ENCODE assay signal across 7 cellular contexts in the genomic region with DNA sequence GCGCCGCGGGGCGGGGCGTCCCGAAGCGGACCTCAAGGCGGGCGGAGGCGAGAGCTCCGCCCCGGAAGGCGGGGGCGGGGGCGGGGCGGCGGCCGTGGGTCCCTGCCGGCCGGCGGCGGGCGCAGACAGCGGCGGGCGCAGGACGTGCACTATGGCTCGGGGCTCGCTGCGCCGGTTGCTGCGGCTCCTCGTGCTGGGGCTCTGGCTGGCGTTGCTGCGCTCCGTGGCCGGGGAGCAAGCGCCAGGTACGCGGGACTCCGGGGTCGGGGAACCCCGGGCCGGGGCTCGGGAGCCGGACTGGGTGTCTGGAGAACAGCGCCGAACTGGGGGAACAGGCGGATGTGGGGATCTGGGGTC. TPM values are rescaled to one million over a fixed set of nuclear protein-coding genes. Genes with fewer than 3 reads are reported as not detected.
DNase-seq lines count a peak whose midpoint lies in the region; ATAC-seq, FAIRE-seq and TF ChIP-seq lines count a peak whose summit lies in the region.

A gene with protein sequence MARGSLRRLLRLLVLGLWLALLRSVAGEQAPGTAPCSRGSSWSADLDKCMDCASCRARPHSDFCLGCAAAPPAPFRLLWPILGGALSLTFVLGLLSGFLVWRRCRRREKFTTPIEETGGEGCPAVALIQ (plus strand): TSS at position 122 of the 357 bp plus-strand sequence. CDS start 30 bp downstream, at position 152.

- H3K4me2 ChIP-seq in KMS-11: peak within 1 kb of the TSS; percentile 99
- H3K4me2 ChIP-seq in GM12878 (ENCODE audit: control insufficient read depth, insufficient read depth): peak within 1 kb of the TSS; percentile 83

- CTCF ChIA-PET in GM10248 (lab: Yijun Ruan, JAX) (interaction anchor here (1.2 to 15.9 kb wide), 5 partner anchors 8 to 93 kb away, joined by 3 to 231 read pairs (median 16); no protein-coding TSS in a partner anchor), GM12878 (lab: Yijun Ruan, JAX) (interaction anchor here (0.9 to 18.2 kb wide), 4 partner anchors 8 to 112 kb away, joined by 4 to 421 read pairs (median 14); no protein-coding TSS in a partner anchor)

- 1% methylated on average over 34 of the region's 49 CpGs for WGBS in GM12878 (ENCODE audit: insufficient coverage, insufficient replicate concordance, low lambda C conversion rate, missing lambda C conversion rate)

- H3K9ac ChIP-seq in KMS-11 (peak within 1 kb of the TSS; percentile 48; the same call in 1 of the 2 replicates), GM12878 (ENCODE audit: control insufficient read depth, insufficient read depth, low read length) (no peak within 1 kb of the TSS; the same call in 1 of the 2 replicates)

- in situ Hi-C loops in GM12878 (cut with MboI): no loop called here

- POLR2A ChIA-PET in GM10248 (lab: Yijun Ruan, JAX) (interaction anchor here (0.6 to 1.2 kb wide), 2 partner anchors 28 to 74 kb away, joined by 3 read pairs; no protein-coding TSS in a partner anchor), GM12878 (lab: Charles Lee) (interaction anchor here (0.7 to 1.5 kb wide), 4 partner anchors 10 to 137 kb away, joined by 3 to 5 read pairs (median 4); a partner anchor contains a TSS)

- no peaks in the 10 kb centered on the region for H3K79me2 ChIP-seq in KMS-11 (ENCODE audit: insufficient read depth, low read depth)
- no peaks in the 10 kb centered on the region for H3K79me2 ChIP-seq in GM12878 (ENCODE audit: control insufficient read depth, insufficient read depth, low read length)

- H3K4me3 ChIP-seq in KMS-11 (IDR thresholded peaks at IDR 0.05; ENCODE audit: insufficient read depth, low read depth, low read length) (no peak within 1 kb of the TSS), GM12878 (peak within 1 kb of the TSS; percentile 73), retinal pigment epithelial cell (ENCODE audit: low read length) (peak within 1 kb of the TSS; percentile 64)

- no peak for TF ChIP-seq EP300 in GM12878 (IDR thresholded peaks at IDR 0.05; ENCODE audit: borderline replicate concordance in 1 of 2, control insufficient read depth in 1 of 2, low read depth in 2 of 2, low read length in 2 of 2)

- intact Hi-C loops in GM12878 (cut with micrococcal nuclease; ENCODE audit: unreplicated experiment): no loop called here

- H3K4me1 ChIP-seq in KMS-11 (ENCODE audit: low read depth, poor library complexity, severe bottlenecking) (peaks cover 44% of the 10 kb centered on the region), GM12878 (ENCODE audit: control insufficient read depth, insufficient read depth, low read length) (peaks cover 25% of the 10 kb centered on the region)

- peak; percentile 91 for DNase-seq in GM10248 (ENCODE audit: extremely low spot score)
- DNase-seq in T-helper 22 cell (ENCODE audit: low read depth): peak; percentile 53
- DNase-seq in GM12878 (ENCODE audit: low read depth, low spot score): no peak
- DNase-seq in hepatic stellate cell (ENCODE audit: low spot score): peak; percentile 89
- DNase-seq in retinal pigment epithelial cell (ENCODE audit: low read depth): no peak

- no peak for TF ChIP-seq RAD21 in GM12878 (IDR thresholded peaks at IDR 0.05; ENCODE audit: insufficient read depth, low read depth, low read length)

- H4K20me1 ChIP-seq in KMS-11 (ENCODE audit: insufficient read depth) (no peaks in the 10 kb centered on the region), GM12878 (ENCODE audit: control insufficient read depth, insufficient read depth) (no peaks in the 10 kb centered on the region)

- RAD21 ChIA-PET in GM12878 (lab: Charles Lee; ENCODE audit: unreplicated experiment): interaction anchor here (1.1 to 2.2 kb wide), 7 partner anchors 8 to 39 kb away, joined by 3 to 21 read pairs (median 5); no protein-coding TSS in a partner anchor

- no TSS peak for BruUV-seq in GM12878 (replicated peaks; lab: Mats Ljungman, UMichigan)

- H2AFZ ChIP-seq in KMS-11 (ENCODE audit: low read depth): peak within 1 kb of the TSS; percentile 98
- peak within 1 kb of the TSS; percentile 87 for H2AFZ ChIP-seq in GM12878 (ENCODE audit: control insufficient read depth, low read depth, low read length)

- H3K27ac ChIP-seq in KMS-11 (no peak within 1 kb of the TSS), GM12878 (ENCODE audit: control insufficient read depth, insufficient read depth) (no peak within 1 kb of the TSS)

- H3K9me3 ChIP-seq in GM12878 (replicated peaks; ENCODE audit: control insufficient read depth, insufficient read depth, low read length): no peaks in the 10 kb centered on the region

- no peak for FAIRE-seq in GM12878 (lab: Jason Lieb, UNC)

- ATAC-seq in GM12878: peak; percentile 56
- no peak for ATAC-seq in GM18909 (IDR thresholded peaks at IDR 0.05; ENCODE audit: poor library complexity, unreplicated experiment)

- H3K36me3 ChIP-seq in KMS-11 (ENCODE audit: insufficient read depth) (no peaks in the 10 kb centered on the region), GM12878 (ENCODE audit: control insufficient read depth in 2 of 2, insufficient read depth in 2 of 2, low read length in 1 of 2) (no peaks in the 10 kb centered on the region; a peak in 1 of 4 replicates)

- H3K27me3 ChIP-seq in KMS-11 (ENCODE audit: insufficient read depth, low read depth): peaks cover 12% of the 10 kb centered on the region
- H3K27me3 ChIP-seq in GM12878 (replicated peaks in 1 of 2; ENCODE audit: control insufficient read depth in 2 of 2, insufficient read depth in 2 of 2, low read length in 1 of 2): no peaks in the 10 kb centered on the region

- TF ChIP-seq CTCF in GM10248 (IDR thresholded peaks at IDR 0.05; ENCODE audit: control extremely low read depth, extremely low read depth, low read depth, missing control alignments): no peak
- TF ChIP-seq CTCF in KMS-11 (conservative IDR thresholded peaks at IDR 0.05; ENCODE audit: low read depth, low read length): no peak
- 0 out of 6 replicates have a peak, but pooled peaks of 1 of the 3 experiments have one; percentile 1 for TF ChIP-seq CTCF in GM12878 (IDR thresholded peaks at IDR 0.05 in 2 of 3, conservative IDR thresholded peaks at IDR 0.05 in 1 of 3; ENCODE audit: control insufficient read depth in 2 of 3, extremely low read depth in 1 of 3, insufficient read depth in 1 of 3, low read depth in 3 of 3, low read length in 3 of 3)
- TF ChIP-seq CTCF in retinal pigment epithelial cell (conservative IDR thresholded peaks at IDR 0.05; ENCODE audit: low read depth, low read length): no peak

- TF ChIP-seq POLR2A in GM12878 (IDR thresholded peaks at IDR 0.05; ENCODE audit: low read depth, low read length): peak; percentile 85

- SMC1A ChIA-PET in GM12878 (lab: Charles Lee; ENCODE audit: uncharacterized antibody, unreplicated experiment): no interaction called here

TF ChIP-seq in GM12878, 131 proteins besides CTCF, POLR2A, EP300 and RAD21 (continues in another document):
- no peak for TF ChIP-seq ZNF24 (IDR thresholded peaks at IDR 0.05)
- TF ChIP-seq BMI1 (IDR thresholded peaks at IDR 0.05; ENCODE audit: borderline replicate concordance): no peak
- TF ChIP-seq, protein P1, sequence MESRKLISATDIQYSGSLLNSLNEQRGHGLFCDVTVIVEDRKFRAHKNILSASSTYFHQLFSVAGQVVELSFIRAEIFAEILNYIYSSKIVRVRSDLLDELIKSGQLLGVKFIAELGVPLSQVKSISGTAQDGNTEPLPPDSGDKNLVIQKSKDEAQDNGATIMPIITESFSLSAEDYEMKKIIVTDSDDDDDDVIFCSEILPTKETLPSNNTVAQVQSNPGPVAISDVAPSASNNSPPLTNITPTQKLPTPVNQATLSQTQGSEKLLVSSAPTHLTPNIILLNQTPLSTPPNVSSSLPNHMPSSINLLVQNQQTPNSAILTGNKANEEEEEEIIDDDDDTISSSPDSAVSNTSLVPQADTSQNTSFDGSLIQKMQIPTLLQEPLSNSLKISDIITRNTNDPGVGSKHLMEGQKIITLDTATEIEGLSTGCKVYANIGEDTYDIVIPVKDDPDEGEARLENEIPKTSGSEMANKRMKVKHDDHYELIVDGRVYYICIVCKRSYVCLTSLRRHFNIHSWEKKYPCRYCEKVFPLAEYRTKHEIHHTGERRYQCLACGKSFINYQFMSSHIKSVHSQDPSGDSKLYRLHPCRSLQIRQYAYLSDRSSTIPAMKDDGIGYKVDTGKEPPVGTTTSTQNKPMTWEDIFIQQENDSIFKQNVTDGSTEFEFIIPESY (IDR thresholded peaks at IDR 0.05): no peak
- TF ChIP-seq IKZF1 (conservative IDR thresholded peaks at IDR 0.05): 0 out of 2 replicates have a peak, but pooled peaks have one; percentile 41
- TF ChIP-seq CREB1 (IDR thresholded peaks at IDR 0.05; ENCODE audit: low read depth): 0 out of 2 replicates have a peak, but pooled peaks have one; percentile 11
- TF ChIP-seq DPF2 (IDR thresholded peaks at IDR 0.05): peak; percentile 44; the same call in 1 of the 2 replicates
- peak in 1 of 2 experiments; percentile 100; a peak in 2 of 3 replicates for TF ChIP-seq EGR1 (IDR thresholded peaks at IDR 0.05; ENCODE audit: borderline replicate concordance in 1 of 2, low read depth in 2 of 2, low read length in 2 of 2)
- 0 out of 2 replicates have a peak, but pooled peaks have one; percentile 24 for TF ChIP-seq LARP7 (IDR thresholded peaks at IDR 0.05)
- TF ChIP-seq POLR2AphosphoS5 (IDR thresholded peaks at IDR 0.05; ENCODE audit: low read length): no peak; the same call in 1 of the 2 replicates
- TF ChIP-seq JUND (IDR thresholded peaks at IDR 0.05; ENCODE audit: low read depth, low read length): no peak
- TF ChIP-seq HDAC6 (IDR thresholded peaks at IDR 0.05; ENCODE audit: unreplicated experiment): no peak
- TF ChIP-seq JUNB (IDR thresholded peaks at IDR 0.05): no peak
- TF ChIP-seq NR2F1 (conservative IDR thresholded peaks at IDR 0.05): peak; percentile 38; the same call in 1 of the 2 replicates
- 0 out of 2 replicates have a peak, but pooled peaks have one; percentile 46 for TF ChIP-seq TAF1 (IDR thresholded peaks at IDR 0.05; ENCODE audit: borderline replicate concordance, low read depth, low read length)

RNA-seq across cellular contexts. Expression of the gene that starts here (rescaled TPM):
- total RNA-seq in GM12878 (2013; cell fraction: nucleolus; rRNA removed): 0.98 TPM in 1 of 2 replicates, not detected in the other
- total RNA-seq in GM12878 (2014; rRNA removed): 0.44 and 1.4 TPM in 2 replicates
- 0.28 and 0.67 TPM in 2 replicates for total RNA-seq in GM12878 (2014; rRNA removed; fragmentation: Illumina TruSeq; extraction: Trizol)
- 0.58 and 0.90 TPM in 2 replicates for total RNA-seq in GM12878 (2021)
- polyA plus RNA-seq in GM12878 (2011; ENCODE audit: low read depth): not detected
- 0.62 and 1.0 TPM in 2 replicates for polyA plus RNA-seq in GM12878 (2011; rRNA removed)
- 1.2 and 1.6 TPM in 2 replicates for polyA plus RNA-seq in GM12878 (2011; cell fraction: cytosol; rRNA removed)
- 2.9 and 3.5 TPM in 2 replicates for polyA plus RNA-seq in GM12878 (2011; cell fraction: nucleus; rRNA removed)
- 0.24 and 0.45 TPM in 2 replicates for polyA plus RNA-seq in GM12878 (2012)
- 0.35 TPM in 1 of 2 replicates, not detected in the other for polyA plus RNA-seq in GM12878 (2014; fragmentation: Illumina TruSeq; extraction: Trizol)
- not detected for polyA plus RNA-seq in GM12878 (2014; fragmentation: Nextera tagmentation; extraction: Ambion mirVana)
- polyA plus RNA-seq in GM12878 (2014; rRNA removed): 0.67 and 1.7 TPM in 2 replicates
- 1 to 10 TPM; 1.5 TPM for polyA plus RNA-seq in GM12878 (2016; fragmentation: Nextera tagmentation; extraction: Ambion mirVana)
- 0.51 and 1.6 TPM in 2 replicates for polyA minus RNA-seq in GM12878 (2011; rRNA and poly(A)+ RNA removed)
- polyA minus RNA-seq in GM12878 (2011; cell fraction: cytosol; rRNA and poly(A)+ RNA removed): 2.8 and 3.5 TPM in 2 replicates
- polyA minus RNA-seq in GM12878 (2011; cell fraction: nucleus; rRNA and poly(A)+ RNA removed): 2.3 and 2.5 TPM in 2 replicates

Comparison
In these comparisons a context has a peak if more than half of its experiments do, and no peak if none do; other contexts are left out.
1. DNase-seq: peak in GM10248 (single experiment), T-helper 22 cell (single experiment) and hepatic stellate cell (single experiment); none in GM12878 (single experiment) and retinal pigment epithelial cell (single experiment).